In genomic region chr10:103679096-103679790, GRCh38 we compare ENCODE assay signal across 10 cellular contexts.
DNase-seq lines count a peak whose midpoint lies in the region; ATAC-seq and TF ChIP-seq lines count a peak whose summit lies in the region.
"Had no signal": no experiment of that assay in that cellular context is flagged by ENCODE, and none has a peak within 500 bp of the region (broad histone marks: within the 10 kb centered on the region; RNA-seq: fewer than 3 reads in every experiment).

No MANE protein-coding gene starts in this region.

- DNase-seq in RWPE2 (ENCODE audit: low spot score) = no peak
- no peak for DNase-seq in sigmoid colon
- no peak for DNase-seq in osteocyte (ENCODE audit: extremely low spot score, unreplicated experiment)
- DNase-seq in DMS79 treated with DMSO at 0.1 percent for 48 hours (lab: John Stamatoyannopoulos, UW) = no peak
- DNase-seq in DMS 273 treated with DMSO at 0.1 percent for 48 hours (lab: John Stamatoyannopoulos, UW) = no peak
- DNase-seq in NCI-H526 (lab: John Stamatoyannopoulos, UW) = no peak
- DNase-seq: amniotic stem cell had no signal

- no peak overlapping the region for H3K4me3 Mint-ChIP-seq in osteocyte (ENCODE audit: unreplicated experiment)

- H3K27me3 ChIP-seq in RWPE2 (ENCODE audit: insufficient read depth, poor library complexity, severe bottlenecking) = no peaks in the 10 kb centered on the region
- H3K27me3 ChIP-seq in sigmoid colon = no peaks in the 10 kb centered on the region

- peaks cover 27% of the 10 kb centered on the region for H3K4me1 Mint-ChIP-seq in osteocyte (ENCODE audit: unreplicated experiment)

- no peak for TF ChIP-seq POLR2A in sigmoid colon (IDR thresholded peaks at IDR 0.05)

- H3K4me3 ChIP-seq in RWPE2 (ENCODE audit: severe bottlenecking) = no peak overlapping the region
- H3K4me3 ChIP-seq in sigmoid colon = no peak overlapping the region
- H3K4me3 ChIP-seq: SK-N-MC had no signal

- no peak for TF ChIP-seq EP300 in sigmoid colon (IDR thresholded peaks at IDR 0.05)

- ATAC-seq in GM18861 (IDR thresholded peaks at IDR 0.05; ENCODE audit: unreplicated experiment) (peak; percentile 74), HG02610 (IDR thresholded peaks at IDR 0.05; ENCODE audit: unreplicated experiment) (peak; percentile 79), RWPE2 (ENCODE audit: low read depth) (no peak)

- H3K9me3 ChIP-seq in RWPE2 (ENCODE audit: severe bottlenecking) (peaks cover 1% of the 10 kb centered on the region), sigmoid colon (no peaks in the 10 kb centered on the region)

- H3K9me3 Mint-ChIP-seq in osteocyte (ENCODE audit: unreplicated experiment) = no peaks in the 10 kb centered on the region

- H3K27ac Mint-ChIP-seq in osteocyte (ENCODE audit: unreplicated experiment) = no peak overlapping the region

- no peaks in the 10 kb centered on the region for H3K36me3 Mint-ChIP-seq in osteocyte (ENCODE audit: unreplicated experiment)

- TF ChIP-seq CTCF in RWPE2 (IDR thresholded peaks at IDR 0.05; ENCODE audit: poor library complexity, severe bottlenecking) (no peak), sigmoid colon (IDR thresholded peaks at IDR 0.05) (no peak), osteocyte (IDR thresholded peaks at IDR 0.05) (no peak)

- WGBS in sigmoid colon, 2 donors = 89 to 91% methylated on average over 4 of the region's 4 CpGs

- peak overlapping the region; percentile 90 for H3K27ac ChIP-seq in RWPE2 (ENCODE audit: poor library complexity, severe bottlenecking)
- H3K27ac ChIP-seq in sigmoid colon = peak overlapping the region; percentile 77 to 87 (median 79)
- H3K27ac ChIP-seq: SK-N-MC had no signal

- H3K27me3 Mint-ChIP-seq in osteocyte (ENCODE audit: unreplicated experiment) = no peaks in the 10 kb centered on the region

- intact Hi-C loops in sigmoid colon (cut with DNase I) = no loop called here

- H3K4me1 ChIP-seq in RWPE2 (ENCODE audit: insufficient read depth, poor library complexity, severe bottlenecking) (peaks cover 27% of the 10 kb centered on the region), sigmoid colon (peaks cover 0 to 36% (median 31%) of the 10 kb centered on the region in 4 donors)

- H3K36me3 ChIP-seq in RWPE2 (ENCODE audit: low read depth) (peaks cover 19% of the 10 kb centered on the region), sigmoid colon (no peaks in the 10 kb centered on the region)
